Comparison of ENCODE assay signal across 13 cellular contexts in the genomic region with DNA sequence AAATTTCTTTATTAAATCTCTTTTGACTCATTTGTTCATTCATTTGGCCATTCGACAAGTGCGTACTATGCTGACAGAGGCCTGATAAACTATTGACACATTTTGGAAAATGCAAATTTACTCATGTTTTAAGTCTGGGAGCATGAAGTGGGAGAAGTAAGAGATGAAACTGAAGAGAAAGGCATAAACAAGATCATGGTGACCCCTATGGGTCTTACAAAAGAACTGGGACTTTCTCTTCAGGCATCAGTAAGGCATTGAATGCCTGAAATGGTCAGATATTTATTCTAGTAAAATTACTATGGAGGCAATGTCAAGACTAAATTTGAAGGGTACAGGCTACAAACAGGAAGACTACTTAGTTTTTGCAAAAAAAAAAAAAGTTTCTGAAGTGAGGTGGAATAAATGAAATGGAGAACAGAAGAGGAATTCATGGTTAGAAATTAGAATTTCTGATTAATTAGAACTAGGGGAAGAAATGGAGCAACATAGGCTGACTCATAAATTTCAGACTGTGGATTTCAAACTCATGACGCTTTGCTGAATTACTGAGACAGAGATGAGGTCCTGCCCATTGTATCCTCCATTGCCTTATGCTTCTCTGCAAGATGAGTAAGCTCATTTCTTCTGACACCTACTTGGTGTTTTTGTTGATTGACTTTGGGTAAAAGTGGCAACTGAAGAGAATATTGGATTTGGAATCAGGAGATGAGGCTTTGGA. TPM values are rescaled to one million over a fixed set of nuclear protein-coding genes. Genes with fewer than 3 reads are reported as not detected.
DNase-seq lines count a peak whose midpoint lies in the region; ATAC-seq and TF ChIP-seq lines count a peak whose summit lies in the region.
"Had no signal": no experiment of that assay in that cellular context is flagged by ENCODE, and none has a peak within 500 bp of the region (broad histone marks: within the 10 kb centered on the region; RNA-seq: fewer than 3 reads in every experiment).

No MANE protein-coding gene starts in this region.

- H3K27ac ChIP-seq in heart right ventricle (no peak overlapping the region), VCaP (no peak overlapping the region), foreskin keratinocyte (no peak overlapping the region), upper lobe of right lung (no peak overlapping the region)
- H3K27ac ChIP-seq: SK-N-MC, thyroid gland had no signal

- no peak overlapping the region for H3K4me3 ChIP-seq in heart right ventricle
- H3K4me3 ChIP-seq in upper lobe of right lung = no peak overlapping the region
- H3K4me3 ChIP-seq: SK-N-MC, thyroid gland had no signal

- DNase-seq in heart right ventricle = no peak
- DNase-seq in left cardiac atrium = no peak
- no peak for DNase-seq in foreskin keratinocyte
- DNase-seq in upper lobe of right lung = no peak
- DNase-seq in effector memory CD8-positive, alpha-beta T cell = no peak
- DNase-seq: activated naive CD8-positive, alpha-beta T cell treated with anti-CD3 and anti-CD28 coated beads, Interleukin-2, amount 50 U/mL, for 24 hours; GDM1; islet precursor cell; thyroid gland had no signal

- H3K27me3 ChIP-seq in heart right ventricle (no peaks in the 10 kb centered on the region), foreskin keratinocyte (no peaks in the 10 kb centered on the region), upper lobe of right lung (no peaks in the 10 kb centered on the region)
- H3K27me3 ChIP-seq: thyroid gland had no signal

- H3K36me3 ChIP-seq in heart right ventricle (no peaks in the 10 kb centered on the region), upper lobe of right lung (no peaks in the 10 kb centered on the region)
- H3K36me3 ChIP-seq: thyroid gland had no signal

- H3K4me3 Mint-ChIP-seq in effector memory CD8-positive, alpha-beta T cell = no peak overlapping the region
- H3K4me3 Mint-ChIP-seq: activated naive CD8-positive, alpha-beta T cell treated with anti-CD3 and anti-CD28 coated beads, Interleukin-2, amount 50 U/mL, for 24 hours had no signal

- H3K27me3 Mint-ChIP-seq in effector memory CD8-positive, alpha-beta T cell = no peaks in the 10 kb centered on the region

- H3K36me3 Mint-ChIP-seq in effector memory CD8-positive, alpha-beta T cell (ENCODE audit: insufficient read depth) = no peaks in the 10 kb centered on the region

- intact Hi-C loops in heart right ventricle (cut with DNase I) = no loop called here
- intact Hi-C loops in left cardiac atrium (cut with DNase I) = no loop called here
- intact Hi-C loops in upper lobe of right lung (cut with DNase I) = no loop called here

- TF ChIP-seq CTCF in heart right ventricle (IDR thresholded peaks at IDR 0.05) (peak in 6 of 9 donors; percentile 10 to 36 (median 24)), VCaP (conservative IDR thresholded peaks at IDR 0.05) (peak; percentile 60), foreskin keratinocyte (conservative IDR thresholded peaks at IDR 0.05) (peak; percentile 54), upper lobe of right lung (IDR thresholded peaks at IDR 0.05) (peak; percentile 13)

- ATAC-seq in heart right ventricle (no peak), left cardiac atrium (no peak), foreskin keratinocyte (peak; percentile 83), upper lobe of right lung (no peak), HG02610 (IDR thresholded peaks at IDR 0.05; ENCODE audit: unreplicated experiment) (no peak), GM19397 (IDR thresholded peaks at IDR 0.05; ENCODE audit: unreplicated experiment) (no peak)
- no peak for ATAC-seq in effector memory CD8-positive, alpha-beta T cell (replicated peaks)
- ATAC-seq: activated naive CD8-positive, alpha-beta T cell treated with anti-CD3 and anti-CD28 coated beads, Interleukin-2, amount 50 U/mL, for 24 hours had no signal

- H3K27ac Mint-ChIP-seq in effector memory CD8-positive, alpha-beta T cell = no peak overlapping the region
- H3K27ac Mint-ChIP-seq: activated naive CD8-positive, alpha-beta T cell treated with anti-CD3 and anti-CD28 coated beads, Interleukin-2, amount 50 U/mL, for 24 hours had no signal

- 81 to 92% methylated on average over 3 of the region's 3 CpGs for WGBS in heart right ventricle, 2 donors

- H3K9me3 ChIP-seq in heart right ventricle = no peaks in the 10 kb centered on the region
- no peaks in the 10 kb centered on the region for H3K9me3 ChIP-seq in upper lobe of right lung
- H3K9me3 ChIP-seq: thyroid gland had no signal

- H3K4me1 ChIP-seq in heart right ventricle = peaks cover 0 to 7% (median 0%) of the 10 kb centered on the region in 9 donors
- no peaks in the 10 kb centered on the region for H3K4me1 ChIP-seq in foreskin keratinocyte
- no peaks in the 10 kb centered on the region for H3K4me1 ChIP-seq in upper lobe of right lung
- H3K4me1 ChIP-seq: thyroid gland had no signal

- H3K9me3 Mint-ChIP-seq in effector memory CD8-positive, alpha-beta T cell = no peaks in the 10 kb centered on the region

- no peaks in the 10 kb centered on the region for H3K4me1 Mint-ChIP-seq in effector memory CD8-positive, alpha-beta T cell (ENCODE audit: low read depth in 2 of 2)
- H3K4me1 Mint-ChIP-seq: activated naive CD8-positive, alpha-beta T cell treated with anti-CD3 and anti-CD28 coated beads, Interleukin-2, amount 50 U/mL, for 24 hours had no signal

RNA-seq across cellular contexts. Expression of a gene that starts 32.7 kb away (rescaled TPM):
- 10 to 100 TPM; 10.1 to 24.3 (median 17.9) TPM for total RNA-seq in heart right ventricle
- 1 to 10 TPM; 5.9 to 9.8 TPM for polyA plus RNA-seq in heart right ventricle
- 10 to 100 TPM; 25.2 to 26.6 TPM for total RNA-seq in left cardiac atrium
- 4.2 and 5.3 TPM in 2 replicates for total RNA-seq in foreskin keratinocyte
- polyA plus RNA-seq in foreskin keratinocyte = 3.7 and 4.4 TPM in 2 replicates
- 1.2 TPM for total RNA-seq in upper lobe of right lung

RNA-seq across cellular contexts. Expression of a gene that starts 55.0 kb away (rescaled TPM):
- under 1 TPM in 9 of 10 donors, not detected in 1; 0.06 to 0.49 (median 0.14) TPM for total RNA-seq in heart right ventricle
- polyA plus RNA-seq in heart right ventricle = under 1 TPM; 0.03 to 0.15 TPM
- under 1 TPM; 0.16 to 0.18 TPM for total RNA-seq in left cardiac atrium
- 0.04 and 0.10 TPM in 2 replicates for total RNA-seq in foreskin keratinocyte
- 0.03 TPM in 1 of 2 replicates, not detected in the other for polyA plus RNA-seq in foreskin keratinocyte
- total RNA-seq in upper lobe of right lung = not detected
